ENCODE assay signal across 8 cellular contexts in genomic region chrX:153972368-153973126, GRCh38. TPM values are rescaled to one million over a fixed set of nuclear protein-coding genes. Genes with fewer than 3 reads are reported as not detected.
DNase-seq lines count a peak whose midpoint lies in the region; ATAC-seq, FAIRE-seq and TF ChIP-seq lines count a peak whose summit lies in the region.

Gene TMEM187 (plus strand): TSS chrX:153972754. CDS start chrX:153982063, 9,309 bp downstream.

- H3K4me1 ChIP-seq in breast epithelium (peaks cover 0 to 8% of the 10 kb centered on the region in 2 donors), small intestine (ENCODE audit: control insufficient read depth in 2 of 2, insufficient read depth in 1 of 2, low read depth in 1 of 2, low read length in 1 of 2) (peaks cover 0 to 2% of the 10 kb centered on the region in 2 donors)

- in situ Hi-C loops in GM18951 (cut with MboI; ENCODE audit: low sequenced_read_pairs, unreplicated experiment): no loop called here

- no peak for FAIRE-seq in small intestine (lab: Jason Lieb, UNC)

- peak; percentile 46 for ATAC-seq in HG03159 (IDR thresholded peaks at IDR 0.05; ENCODE audit: unreplicated experiment)

- H3K9me3 ChIP-seq in AG04450 (ENCODE audit: control insufficient read depth, insufficient read depth, low read length): no peaks in the 10 kb centered on the region; the same call in 1 of the 2 replicates
- H3K9me3 ChIP-seq in breast epithelium: no peaks in the 10 kb centered on the region
- no peaks in the 10 kb centered on the region for H3K9me3 ChIP-seq in small intestine (ENCODE audit: control insufficient read depth, low read depth)

- 0 to 13% (median 2%) methylated on average over 34 to 103 of the region's 103 CpGs for WGBS in small intestine, 3 donors

- H3K4me3 ChIP-seq in AG04450 (ENCODE audit: low read depth, low read length) (peak within 1 kb of the TSS; percentile 83), breast epithelium (peak within 1 kb of the TSS; percentile 73 to 91 (median 82)), small intestine (ENCODE audit: low read depth in 1 of 2, low read length in 2 of 2) (peak within 1 kb of the TSS; percentile 71 to 75)

- intact Hi-C loops in breast epithelium (cut with DNase I; ENCODE audit: low total_unique reads): no loop called here

- POLR2A ChIA-PET in AG04450 (lab: Yijun Ruan, JAX): interaction anchor here (0.6 kb wide), 2 partner anchors 28 to 30 kb away, joined by 3 read pairs; no protein-coding TSS in a partner anchor

- TF ChIP-seq POLR2A in GM18951 (IDR thresholded peaks at IDR 0.05; ENCODE audit: extremely low read depth, insufficient read depth, insufficient read length): peak; percentile 64
- peak; percentile 26 for TF ChIP-seq POLR2A in breast epithelium (IDR thresholded peaks at IDR 0.05)

- DNase-seq in AG04450 (ENCODE audit: low read depth, low spot score) (peak; percentile 55), NCI-H2196 (lab: John Stamatoyannopoulos, UW; ENCODE audit: unreplicated experiment) (peak; percentile 92), breast epithelium (ENCODE audit: low spot score in 2 of 2) (peak; percentile 77 to 78), iPS-NIHi11 (ENCODE audit: low spot score) (peak; percentile 80), small intestine (peak; percentile 83)

- H3K27me3 ChIP-seq in AG04450 (ENCODE audit: control insufficient read depth, insufficient read depth, low read length) (no peaks in the 10 kb centered on the region), breast epithelium (peaks cover 0 to 9% of the 10 kb centered on the region in 2 donors), small intestine (ENCODE audit: control insufficient read depth in 2 of 2, insufficient read depth in 2 of 2, low read length in 2 of 2) (no peaks in the 10 kb centered on the region)

- TF ChIP-seq CTCF in AG04450 (IDR thresholded peaks at IDR 0.05; ENCODE audit: low read depth, low read length): no peak
- no peak for TF ChIP-seq CTCF in VCaP (conservative IDR thresholded peaks at IDR 0.05)
- no peak for TF ChIP-seq CTCF in breast epithelium (IDR thresholded peaks at IDR 0.05)

- H3K36me3 ChIP-seq in breast epithelium: no peaks in the 10 kb centered on the region
- H3K36me3 ChIP-seq in small intestine (ENCODE audit: control insufficient read depth in 2 of 2, insufficient read depth in 2 of 2, low read length in 2 of 2): no peaks in the 10 kb centered on the region

- H3K27ac ChIP-seq in AG04450 (ENCODE audit: low read depth, low read length) (peak within 1 kb of the TSS; percentile 98), VCaP (peak within 1 kb of the TSS; percentile 98), breast epithelium (peak within 1 kb of the TSS; percentile 99 to 100), small intestine (ENCODE audit: low read depth in 1 of 2, low read length in 1 of 2) (peak within 1 kb of the TSS; percentile 94 to 97)

- CTCF ChIA-PET in AG04450 (lab: Charles Lee): interaction anchor here (0.9 kb wide), 1 partner anchor 26 kb away, joined by 3 read pairs; no protein-coding TSS in a partner anchor

RNA-seq across cellular contexts. Expression of gene TMEM187, which starts in this region (rescaled TPM):
- polyA plus RNA-seq in AG04450 (2011; rRNA removed) (3.2 and 3.9 TPM in 2 replicates), small intestine (10 to 100 TPM in 1 of 3 donors, 1 to 10 TPM in 2; 4.2 to 10.1 (median 4.3) TPM)
- 2.2 and 2.6 TPM in 2 replicates for polyA minus RNA-seq in AG04450 (2011; rRNA and poly(A)+ RNA removed)
- total RNA-seq in breast epithelium: 10 to 100 TPM in 1 of 3 donors, 1 to 10 TPM in 2; 7.6 to 10.9 (median 8.2) TPM

Comparison
In these comparisons a context has a peak if more than half of its experiments do, and no peak if none do; other contexts are left out.
1. Peak in every context shown above with its lines: DNase-seq, ATAC-seq, H3K4me3 ChIP-seq and H3K27ac ChIP-seq.